In genomic region chr12:47156167-47156736, GRCh38 we compare ENCODE assay signal across 1 cellular context.
TF ChIP-seq lines count a peak whose summit lies in the region.

No MANE protein-coding gene starts in this region.

TF ChIP-seq in WTC11, 78 proteins besides CTCF, POLR2A, EP300 and RAD21 (continued from another document):
- TF ChIP-seq PREB (CRISPR knock-in tag; IDR thresholded peaks at IDR 0.05; ENCODE audit: borderline replicate concordance) (no peak), ARID4B (CRISPR knock-in tag; IDR thresholded peaks at IDR 0.05; ENCODE audit: borderline replicate concordance) (no peak), CREB1 (CRISPR knock-in tag; IDR thresholded peaks at IDR 0.05) (no peak), RORB (CRISPR knock-in tag; IDR thresholded peaks at IDR 0.05) (no peak), TP53 (CRISPR knock-in tag; IDR thresholded peaks at IDR 0.05) (no peak), ATF2 (CRISPR knock-in tag; IDR thresholded peaks at IDR 0.05; ENCODE audit: borderline replicate concordance, low read depth) (no peak), ZNF423 (CRISPR knock-in tag; IDR thresholded peaks at IDR 0.05) (no peak), JUN (CRISPR knock-in tag; IDR thresholded peaks at IDR 0.05) (no peak)
TF ChIP-seq in WTC11: peak in this region for 0.
